8 cellular contexts compared by ENCODE assay signal in genomic region chr10:78033623-78034470, GRCh38. TPM values are rescaled to one million over a fixed set of nuclear protein-coding genes. Genes with fewer than 3 reads are reported as not detected.
A peak's percentile ranks its signal among the peaks of the same experiment; 100 is the strongest.
DNase-seq lines count a peak whose midpoint lies in the region; ATAC-seq and TF ChIP-seq lines count a peak whose summit lies in the region.

TSS of gene RPS24 (plus strand) at chr10:78033863. CDS start at chr10:78033902, 39 bp downstream.

- no peaks in the 10 kb centered on the region for H3K27me3 ChIP-seq in spleen (replicated peaks in 1 of 7)

- H3K36me3 ChIP-seq in spleen = peaks cover 0 to 40% (median 37%) of the 10 kb centered on the region in 6 donors

- peak; percentile 19 to 54 (median 49) for TF ChIP-seq POLR2A in spleen (IDR thresholded peaks at IDR 0.05)

- peak; percentile 79 for ATAC-seq in GM19023 (IDR thresholded peaks at IDR 0.05; ENCODE audit: unreplicated experiment)
- ATAC-seq in HG03280 (IDR thresholded peaks at IDR 0.05; ENCODE audit: unreplicated experiment) = peak; percentile 87

- intact Hi-C loops in spleen (cut with DNase I; ENCODE audit: low total_unique reads) = no loop called here

- H3K4me3 ChIP-seq in spleen = peak within 1 kb of the TSS; percentile 55 to 95 (median 76)

- peak in 3 of 11 experiments; percentile 7 to 37 (median 12) for TF ChIP-seq CTCF in spleen (IDR thresholded peaks at IDR 0.05 in 8 of 11, conservative IDR thresholded peaks at IDR 0.05 in 3 of 11)

- H3K4me1 ChIP-seq in spleen = peaks cover 12 to 68% (median 59%) of the 10 kb centered on the region in 6 donors

- H3K27ac ChIP-seq in spleen = peak within 1 kb of the TSS; percentile 54 to 88 (median 80)

- no peaks in the 10 kb centered on the region for H3K9me3 ChIP-seq in spleen

- 0 to 1% (median 0%) methylated on average over 54 to 55 of the region's 55 CpGs for WGBS in spleen, 5 donors

- DNase-seq in AG08396 (ENCODE audit: low spot score) = peak; percentile 95
- peak; percentile 88 for DNase-seq in NCI-H345 treated with DMSO at 0.1 percent for 48 hours (lab: John Stamatoyannopoulos, UW; ENCODE audit: unreplicated experiment)
- DNase-seq in activated CD4-positive, CD25-positive, alpha-beta regulatory T cell (lab: John Stamatoyannopoulos, UW) = peak; percentile 84 to 90 (median 88)
- peak; percentile 95 for DNase-seq in central memory CD4-positive, alpha-beta T cell
- peak; percentile 95 for DNase-seq in inferior parietal cortex (ENCODE audit: extremely low spot score)
- DNase-seq in spleen = peak; percentile 97

RNA-seq across cellular contexts. Expression of gene RPS24, which starts in this region (rescaled TPM):
- total RNA-seq in spleen = 1,000 to 10,000 TPM; 1,007 to 1,809 (median 1,273) TPM
- polyA plus RNA-seq in spleen = 1,000 to 10,000 TPM; 6,228 to 8,141 (median 7,483) TPM

Comparison
In these comparisons a context has a peak if more than half of its experiments do, and no peak if none do; other contexts are left out.
1. Peak in every context shown above with its lines: DNase-seq, ATAC-seq, H3K4me3 ChIP-seq and H3K27ac ChIP-seq.